10 cellular contexts compared by ENCODE assay signal in the genomic region with DNA sequence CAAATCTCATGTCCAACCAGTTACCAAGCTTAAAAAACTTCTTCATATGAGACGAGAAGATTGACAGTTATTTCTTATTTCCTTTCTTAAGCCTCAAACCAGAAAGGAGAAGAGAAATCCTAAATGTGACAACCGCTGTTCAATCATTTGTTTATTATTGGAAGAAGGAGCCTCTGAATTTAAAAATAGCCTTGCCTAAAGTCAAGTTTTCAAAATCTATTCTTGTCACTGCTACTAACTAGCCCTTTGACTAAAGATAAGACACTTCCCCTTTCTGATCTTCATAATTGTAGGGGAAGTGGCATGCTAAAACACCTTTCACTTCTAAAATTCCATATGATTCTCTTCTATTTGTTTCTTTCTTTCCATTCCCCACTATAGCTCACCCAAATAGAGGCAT.
DNase-seq lines count a peak whose midpoint lies in the region; ATAC-seq and TF ChIP-seq lines count a peak whose summit lies in the region.
"Had no signal": no experiment of that assay in that cellular context is flagged by ENCODE, and none has a peak within 500 bp of the region (broad histone marks: within the 10 kb centered on the region; RNA-seq: fewer than 3 reads in every experiment).

No MANE protein-coding gene starts in this region.

- H3K36me3 Mint-ChIP-seq in CD8-positive, alpha-beta memory T cell: peaks cover 0 to 25% (median 0%) of the 10 kb centered on the region in 3 donors

- no peak overlapping the region for H3K27ac ChIP-seq in CD8-positive, alpha-beta memory T cell (ENCODE audit: low read depth, low read length)
- H3K27ac ChIP-seq in mesendoderm (ENCODE audit: low read depth, low read length) (no peak overlapping the region), body of pancreas (no peak overlapping the region)
- H3K27ac ChIP-seq: cardiac muscle cell had no signal

- DNase-seq in CD8-positive, alpha-beta memory T cell: no peak
- DNase-seq in NOMO-1 (lab: John Stamatoyannopoulos, UW; ENCODE audit: unreplicated experiment in 2 of 2) (peak; percentile 87 to 99), mesendoderm (no peak), body of pancreas (no peak), NCI-H1436 treated with DMSO at 0.1 percent for 48 hours (lab: John Stamatoyannopoulos, UW) (no peak), cardiac septum (ENCODE audit: low spot score) (no peak)
- DNase-seq: left colon had no signal

- TF ChIP-seq CTCF in body of pancreas (IDR thresholded peaks at IDR 0.05): no peak

- no peak overlapping the region for H3K4me3 Mint-ChIP-seq in CD8-positive, alpha-beta memory T cell

- WGBS in mesendoderm (ENCODE audit: extremely low coverage, insufficient coverage, low lambda C conversion rate): no CpG with 5 or more reads among the region's 2 CpGs
- WGBS in body of pancreas, 2 donors: 72 to 83% methylated on average over 2 of the region's 2 CpGs

- POLR2A ChIA-PET in CD8-positive, alpha-beta memory T cell (lab: Charles Lee): no interaction called here

- H4K5ac ChIP-seq in mesendoderm (ENCODE audit: low read length): no peak overlapping the region

- H3K9me3 Mint-ChIP-seq in CD8-positive, alpha-beta memory T cell: peaks cover 0 to 12% (median 10%) of the 10 kb centered on the region in 5 donors

- H3K9me3 ChIP-seq in CD8-positive, alpha-beta memory T cell (ENCODE audit: low read length): no peaks in the 10 kb centered on the region
- no peaks in the 10 kb centered on the region for H3K9me3 ChIP-seq in body of pancreas

- peaks cover 16 to 31% (median 17%) of the 10 kb centered on the region in 3 donors for H3K4me1 Mint-ChIP-seq in CD8-positive, alpha-beta memory T cell

- H3K27ac Mint-ChIP-seq in CD8-positive, alpha-beta memory T cell: peak overlapping the region in 5 of 8 donors; percentile 1 to 55 (median 18)

- no peak overlapping the region for H3K4me2 ChIP-seq in mesendoderm (ENCODE audit: low read length)

- no peak overlapping the region for H3K4me3 ChIP-seq in CD8-positive, alpha-beta memory T cell (ENCODE audit: low read length)
- H3K4me3 ChIP-seq in mesendoderm (ENCODE audit: low read length) (no peak overlapping the region), body of pancreas (no peak overlapping the region)
- H3K4me3 ChIP-seq: cardiac muscle cell had no signal

- H2AK5ac ChIP-seq in mesendoderm (ENCODE audit: low read length): no peak overlapping the region

- TF ChIP-seq POLR2A in body of pancreas (IDR thresholded peaks at IDR 0.05): no peak

- ATAC-seq in GM19438 (IDR thresholded peaks at IDR 0.05; ENCODE audit: low read depth, unreplicated experiment): peak; percentile 81
- ATAC-seq in HG03060 (IDR thresholded peaks at IDR 0.05; ENCODE audit: low read depth, unreplicated experiment): peak; percentile 89
- ATAC-seq in body of pancreas: no peak
- ATAC-seq: left colon had no signal

- H2BK15ac ChIP-seq in mesendoderm (replicated peaks; ENCODE audit: low read depth): no peak overlapping the region

- H3K4me1 ChIP-seq in CD8-positive, alpha-beta memory T cell (ENCODE audit: insufficient read depth, low read length): peaks cover 6% of the 10 kb centered on the region
- H3K4me1 ChIP-seq in mesendoderm (ENCODE audit: control insufficient read depth, low read depth, low read length) (no peaks in the 10 kb centered on the region), body of pancreas (no peaks in the 10 kb centered on the region)

- H3K27me3 ChIP-seq in CD8-positive, alpha-beta memory T cell (ENCODE audit: insufficient read depth, low read length, poor library complexity, severe bottlenecking): no peaks in the 10 kb centered on the region
- H3K27me3 ChIP-seq in mesendoderm (ENCODE audit: insufficient read depth, low read length, poor library complexity): no peaks in the 10 kb centered on the region
- no peaks in the 10 kb centered on the region for H3K27me3 ChIP-seq in body of pancreas
- H3K27me3 ChIP-seq: cardiac muscle cell had no signal

- H3K36me3 ChIP-seq in CD8-positive, alpha-beta memory T cell (ENCODE audit: insufficient read depth, low read length): no peaks in the 10 kb centered on the region
- H3K36me3 ChIP-seq in mesendoderm (ENCODE audit: control insufficient read depth, insufficient read depth, low read length) (no peaks in the 10 kb centered on the region), body of pancreas (replicated peaks in 1 of 2; ENCODE audit: insufficient read depth in 1 of 2, low read depth in 2 of 2) (no peaks in the 10 kb centered on the region)
- H3K36me3 ChIP-seq: cardiac muscle cell had no signal

- H2BK120ac ChIP-seq in mesendoderm (ENCODE audit: low read depth, low read length): no peak overlapping the region

- H3K4ac ChIP-seq in mesendoderm (ENCODE audit: low read depth, low read length): no peak overlapping the region

- no peak overlapping the region for H3K56ac ChIP-seq in mesendoderm (ENCODE audit: low read length)

- intact Hi-C loops in body of pancreas (cut with DNase I) (no loop called here), cardiac septum (cut with DNase I) (no loop called here)

- H3K79me1 ChIP-seq in mesendoderm (ENCODE audit: low read length): no peaks in the 10 kb centered on the region

- no peak overlapping the region for H3K23ac ChIP-seq in mesendoderm (ENCODE audit: low read length)

- no peak overlapping the region for H3K9ac ChIP-seq in mesendoderm (ENCODE audit: low read length)

- CTCF ChIA-PET in CD8-positive, alpha-beta memory T cell (lab: Charles Lee): no interaction called here

- H4K8ac ChIP-seq in mesendoderm (ENCODE audit: low read depth, low read length): no peak overlapping the region

- no peaks in the 10 kb centered on the region for H3K27me3 Mint-ChIP-seq in CD8-positive, alpha-beta memory T cell

- H3K79me2 ChIP-seq in mesendoderm (ENCODE audit: control insufficient read depth, insufficient read depth, low read length): no peaks in the 10 kb centered on the region

- H2BK5ac ChIP-seq in mesendoderm (ENCODE audit: low read length): no peak overlapping the region

- no peak overlapping the region for H3K18ac ChIP-seq in mesendoderm (ENCODE audit: low read length)

Comparison
In these comparisons a context has a peak if more than half of its experiments do, and no peak if none do; other contexts are left out.
1. DNase-seq: peak in NOMO-1 (2 of 2); none in CD8-positive, alpha-beta memory T cell (0 of 5), mesendoderm (single experiment), body of pancreas (0 of 4), NCI-H1436 treated with DMSO at 0.1 percent for 48 hours (single experiment) and cardiac septum (single experiment).